In genomic region chr7:44921607-44922350, GRCh38 we compare ENCODE assay signal across 1 cellular context.
TF ChIP-seq lines count a peak whose summit lies in the region.

No MANE protein-coding gene starts in this region.

TF ChIP-seq in GM23338, 12 proteins besides CTCF, POLR2A, EP300 and RAD21:
- no peak for TF ChIP-seq ZNF462 (CRISPR knock-in tag; IDR thresholded peaks at IDR 0.05)
- TF ChIP-seq ETS1 (IDR thresholded peaks at IDR 0.05), result no peak
- no peak for TF ChIP-seq REST (IDR thresholded peaks at IDR 0.05; ENCODE audit: unreplicated experiment)
- TF ChIP-seq STAT1 (IDR thresholded peaks at IDR 0.05; ENCODE audit: unreplicated experiment), result no peak
- no peak for TF ChIP-seq EZH2phosphoT487 (IDR thresholded peaks at IDR 0.05; ENCODE audit: unreplicated experiment)
- TF ChIP-seq POLR2AphosphoS5 (IDR thresholded peaks at IDR 0.05; ENCODE audit: low read depth), result no peak
- TF ChIP-seq EZH2 (IDR thresholded peaks at IDR 0.05; ENCODE audit: low read depth, unreplicated experiment), result no peak
- no peak for TF ChIP-seq JUNB (IDR thresholded peaks at IDR 0.05; ENCODE audit: unreplicated experiment)
- no peak for TF ChIP-seq NANOG (IDR thresholded peaks at IDR 0.05; ENCODE audit: borderline replicate concordance)
- no peak for TF ChIP-seq ZNF114 (CRISPR knock-in tag; IDR thresholded peaks at IDR 0.05)
- TF ChIP-seq ZNF331 (CRISPR knock-in tag; IDR thresholded peaks at IDR 0.05; ENCODE audit: low read depth), result no peak
- no peak for TF ChIP-seq CREB1 (CRISPR knock-in tag; IDR thresholded peaks at IDR 0.05; ENCODE audit: low read depth)
